In genomic region chr3:126452213-126452612, GRCh38 we compare ENCODE assay signal across 23 cellular contexts. TPM values are rescaled to one million over a fixed set of nuclear protein-coding genes. Genes with fewer than 3 reads are reported as not detected.
DNase-seq lines count a peak whose midpoint lies in the region; ATAC-seq and TF ChIP-seq lines count a peak whose summit lies in the region.
"Had no signal": no experiment of that assay in that cellular context is flagged by ENCODE, and none has a peak within 500 bp of the region (broad histone marks: within the 10 kb centered on the region; RNA-seq: fewer than 3 reads in every experiment).

No MANE protein-coding gene starts in this region.

- DNase-seq in NCI-H2081 (lab: John Stamatoyannopoulos, UW) (peak; percentile 45 to 85), mesenteric fat pad (ENCODE audit: low spot score) (peak; percentile 45), esophagus muscularis mucosa (ENCODE audit: extremely low spot score) (no peak)
- DNase-seq in stimulated activated effector memory CD8-positive, alpha-beta T cell treated with anti-CD3 and anti-CD28 coated beads, Interleukin-12 subunit alpha, Interleukin-12 subunit beta, amount 100 ng/mL, for 72 hours (ENCODE audit: low spot score in 2 of 2) = no peak
- DNase-seq in natural killer cell treated with Interleukin-12 subunit alpha and Interleukin-12 subunit beta and Interleukin-15 and Interleukin-18, amount 100 ng/mL, for 72 hours (ENCODE audit: low spot score) = no peak
- DNase-seq: DMS153, GDM1, GOT3, HCEC 1CT, KG1, NCI-H1092, NCI-H1436, NCI-H2029, NCI-H2171 treated with DMSO at 0.1 percent for 48 hours, NCI-H526, SHP77 had no signal

- no peaks in the 10 kb centered on the region for H3K9me3 Mint-ChIP-seq in activated T-helper 17 cell treated with anti-CD3 and anti-CD28 coated beads, Interleukin-2, amount 50 U/mL, for 72 hours
- no peaks in the 10 kb centered on the region for H3K9me3 Mint-ChIP-seq in stimulated activated effector memory CD8-positive, alpha-beta T cell treated with anti-CD3 and anti-CD28 coated beads, Interleukin-12 subunit alpha, Interleukin-12 subunit beta, amount 100 ng/mL, for 72 hours
- H3K9me3 Mint-ChIP-seq in natural killer cell treated with Interleukin-12 subunit alpha and Interleukin-12 subunit beta and Interleukin-15 and Interleukin-18, amount 100 ng/mL, for 72 hours = no peaks in the 10 kb centered on the region
- H3K9me3 Mint-ChIP-seq: CD8-positive, alpha-beta T cell had no signal

- intact Hi-C loops in esophagus muscularis mucosa (cut with DNase I) = no loop called here

- peak overlapping the region; percentile 43 for H3K27ac Mint-ChIP-seq in activated T-helper 17 cell treated with anti-CD3 and anti-CD28 coated beads, Interleukin-2, amount 50 U/mL, for 72 hours
- peak overlapping the region; percentile 64 for H3K27ac Mint-ChIP-seq in stimulated activated effector memory CD8-positive, alpha-beta T cell treated with anti-CD3 and anti-CD28 coated beads, Interleukin-12 subunit alpha, Interleukin-12 subunit beta, amount 100 ng/mL, for 72 hours
- no peak overlapping the region for H3K27ac Mint-ChIP-seq in natural killer cell treated with Interleukin-12 subunit alpha and Interleukin-12 subunit beta and Interleukin-15 and Interleukin-18, amount 100 ng/mL, for 72 hours
- H3K27ac Mint-ChIP-seq: CD8-positive, alpha-beta T cell had no signal

- no peak overlapping the region for H3K27ac ChIP-seq in esophagus muscularis mucosa (replicated peaks in 1 of 4)
- H3K27ac ChIP-seq: BLaER1, HL-60 had no signal

- H3K4me1 ChIP-seq in esophagus muscularis mucosa = peaks cover 3 to 26% (median 7%) of the 10 kb centered on the region in 4 donors
- H3K4me1 ChIP-seq: BLaER1 had no signal

- 91% methylated on average over 9 of the region's 9 CpGs for WGBS in esophagus muscularis mucosa

- TF ChIP-seq POLR2A in esophagus muscularis mucosa (IDR thresholded peaks at IDR 0.05; ENCODE audit: low read depth) = no peak

- TF ChIP-seq CTCF in esophagus muscularis mucosa (IDR thresholded peaks at IDR 0.05) = no peak

- H3K27me3 ChIP-seq in esophagus muscularis mucosa = no peaks in the 10 kb centered on the region
- H3K27me3 ChIP-seq: BLaER1 had no signal

- TF ChIP-seq EP300 in esophagus muscularis mucosa (IDR thresholded peaks at IDR 0.05) = no peak

- H3K4me3 ChIP-seq in esophagus muscularis mucosa = no peak overlapping the region
- H3K4me3 ChIP-seq: BLaER1 had no signal

- no peaks in the 10 kb centered on the region for H3K27me3 Mint-ChIP-seq in activated T-helper 17 cell treated with anti-CD3 and anti-CD28 coated beads, Interleukin-2, amount 50 U/mL, for 72 hours
- no peaks in the 10 kb centered on the region for H3K27me3 Mint-ChIP-seq in natural killer cell treated with Interleukin-12 subunit alpha and Interleukin-12 subunit beta and Interleukin-15 and Interleukin-18, amount 100 ng/mL, for 72 hours

- H3K36me3 ChIP-seq in esophagus muscularis mucosa = peaks cover 17 to 86% (median 68%) of the 10 kb centered on the region in 4 donors

- H3K4me3 Mint-ChIP-seq in activated T-helper 17 cell treated with anti-CD3 and anti-CD28 coated beads, Interleukin-2, amount 50 U/mL, for 72 hours = no peak overlapping the region
- H3K4me3 Mint-ChIP-seq in stimulated activated effector memory CD8-positive, alpha-beta T cell treated with anti-CD3 and anti-CD28 coated beads, Interleukin-12 subunit alpha, Interleukin-12 subunit beta, amount 100 ng/mL, for 72 hours = no peak overlapping the region
- H3K4me3 Mint-ChIP-seq in natural killer cell treated with Interleukin-12 subunit alpha and Interleukin-12 subunit beta and Interleukin-15 and Interleukin-18, amount 100 ng/mL, for 72 hours = no peak overlapping the region
- H3K4me3 Mint-ChIP-seq: CD8-positive, alpha-beta T cell had no signal

- no peak for ATAC-seq in activated T-helper 17 cell treated with anti-CD3 and anti-CD28 coated beads, Interleukin-2, amount 50 U/mL, for 72 hours (replicated peaks)
- ATAC-seq in stimulated activated effector memory CD8-positive, alpha-beta T cell treated with anti-CD3 and anti-CD28 coated beads, Interleukin-12 subunit alpha, Interleukin-12 subunit beta, amount 100 ng/mL, for 72 hours = no peak
- ATAC-seq in natural killer cell treated with Interleukin-12 subunit alpha and Interleukin-12 subunit beta and Interleukin-15 and Interleukin-18, amount 100 ng/mL, for 72 hours = no peak
- ATAC-seq in GM19463 (IDR thresholded peaks at IDR 0.05; ENCODE audit: unreplicated experiment) = no peak
- ATAC-seq: CD8-positive, alpha-beta T cell had no signal

- no peaks in the 10 kb centered on the region for H3K9me3 ChIP-seq in esophagus muscularis mucosa
- H3K9me3 ChIP-seq: BLaER1 had no signal

- peaks cover 5% of the 10 kb centered on the region for H3K4me1 Mint-ChIP-seq in activated T-helper 17 cell treated with anti-CD3 and anti-CD28 coated beads, Interleukin-2, amount 50 U/mL, for 72 hours
- peaks cover 37% of the 10 kb centered on the region for H3K4me1 Mint-ChIP-seq in stimulated activated effector memory CD8-positive, alpha-beta T cell treated with anti-CD3 and anti-CD28 coated beads, Interleukin-12 subunit alpha, Interleukin-12 subunit beta, amount 100 ng/mL, for 72 hours
- H3K4me1 Mint-ChIP-seq in natural killer cell treated with Interleukin-12 subunit alpha and Interleukin-12 subunit beta and Interleukin-15 and Interleukin-18, amount 100 ng/mL, for 72 hours (ENCODE audit: low read depth in 2 of 2) = peaks cover 0 to 20% of the 10 kb centered on the region in 2 donors

- H3K36me3 Mint-ChIP-seq in activated T-helper 17 cell treated with anti-CD3 and anti-CD28 coated beads, Interleukin-2, amount 50 U/mL, for 72 hours (ENCODE audit: low read depth) = peaks cover 79% of the 10 kb centered on the region
- H3K36me3 Mint-ChIP-seq in stimulated activated effector memory CD8-positive, alpha-beta T cell treated with anti-CD3 and anti-CD28 coated beads, Interleukin-12 subunit alpha, Interleukin-12 subunit beta, amount 100 ng/mL, for 72 hours = peaks cover 61% of the 10 kb centered on the region
- H3K36me3 Mint-ChIP-seq in natural killer cell treated with Interleukin-12 subunit alpha and Interleukin-12 subunit beta and Interleukin-15 and Interleukin-18, amount 100 ng/mL, for 72 hours = peaks cover 18% of the 10 kb centered on the region

RNA-seq across cellular contexts. Expression of gene ZXDC, which starts 23.5 kb away (rescaled TPM):
- 10 to 100 TPM; 26.5 to 27.0 TPM for total RNA-seq in activated T-helper 17 cell treated with anti-CD3 and anti-CD28 coated beads, Interleukin-2, amount 50 U/mL, for 72 hours
- total RNA-seq in mesenteric fat pad (29.4 TPM), esophagus muscularis mucosa (10 to 100 TPM; 25.8 to 41.2 (median 38.6) TPM)
- 10 to 100 TPM; 34.3 to 49.2 TPM for total RNA-seq in natural killer cell treated with Interleukin-12 subunit alpha and Interleukin-12 subunit beta and Interleukin-15 and Interleukin-18, amount 100 ng/mL, for 72 hours

RNA-seq across cellular contexts. Expression of gene CFAP100, which starts 57.5 kb away (rescaled TPM):
- total RNA-seq in activated T-helper 17 cell treated with anti-CD3 and anti-CD28 coated beads, Interleukin-2, amount 50 U/mL, for 72 hours = not detected
- total RNA-seq in mesenteric fat pad = not detected
- not detected for total RNA-seq in natural killer cell treated with Interleukin-12 subunit alpha and Interleukin-12 subunit beta and Interleukin-15 and Interleukin-18, amount 100 ng/mL, for 72 hours
- not detected for total RNA-seq in esophagus muscularis mucosa
- total RNA-seq: CD8-positive, alpha-beta T cell; Daoy; RPMI7951 had no signal

Comparison
In these comparisons a context has a peak if more than half of its experiments do, and no peak if none do; other contexts are left out.
1. DNase-seq: peak in NCI-H2081 (2 of 2) and mesenteric fat pad (single experiment); none in stimulated activated effector memory CD8-positive, alpha-beta T cell treated with anti-CD3 and anti-CD28 coated beads, Interleukin-12 subunit alpha, Interleukin-12 subunit beta, amount 100 ng/mL, for 72 hours (0 of 2), natural killer cell treated with Interleukin-12 subunit alpha and Interleukin-12 subunit beta and Interleukin-15 and Interleukin-18, amount 100 ng/mL, for 72 hours (single experiment) and esophagus muscularis mucosa (single experiment).
2. H3K27ac Mint-ChIP-seq: peak in activated T-helper 17 cell treated with anti-CD3 and anti-CD28 coated beads, Interleukin-2, amount 50 U/mL, for 72 hours (single experiment) and stimulated activated effector memory CD8-positive, alpha-beta T cell treated with anti-CD3 and anti-CD28 coated beads, Interleukin-12 subunit alpha, Interleukin-12 subunit beta, amount 100 ng/mL, for 72 hours (single experiment); none in natural killer cell treated with Interleukin-12 subunit alpha and Interleukin-12 subunit beta and Interleukin-15 and Interleukin-18, amount 100 ng/mL, for 72 hours (0 of 2).